ENCODE assay signal across 7 cellular contexts in the genomic region with DNA sequence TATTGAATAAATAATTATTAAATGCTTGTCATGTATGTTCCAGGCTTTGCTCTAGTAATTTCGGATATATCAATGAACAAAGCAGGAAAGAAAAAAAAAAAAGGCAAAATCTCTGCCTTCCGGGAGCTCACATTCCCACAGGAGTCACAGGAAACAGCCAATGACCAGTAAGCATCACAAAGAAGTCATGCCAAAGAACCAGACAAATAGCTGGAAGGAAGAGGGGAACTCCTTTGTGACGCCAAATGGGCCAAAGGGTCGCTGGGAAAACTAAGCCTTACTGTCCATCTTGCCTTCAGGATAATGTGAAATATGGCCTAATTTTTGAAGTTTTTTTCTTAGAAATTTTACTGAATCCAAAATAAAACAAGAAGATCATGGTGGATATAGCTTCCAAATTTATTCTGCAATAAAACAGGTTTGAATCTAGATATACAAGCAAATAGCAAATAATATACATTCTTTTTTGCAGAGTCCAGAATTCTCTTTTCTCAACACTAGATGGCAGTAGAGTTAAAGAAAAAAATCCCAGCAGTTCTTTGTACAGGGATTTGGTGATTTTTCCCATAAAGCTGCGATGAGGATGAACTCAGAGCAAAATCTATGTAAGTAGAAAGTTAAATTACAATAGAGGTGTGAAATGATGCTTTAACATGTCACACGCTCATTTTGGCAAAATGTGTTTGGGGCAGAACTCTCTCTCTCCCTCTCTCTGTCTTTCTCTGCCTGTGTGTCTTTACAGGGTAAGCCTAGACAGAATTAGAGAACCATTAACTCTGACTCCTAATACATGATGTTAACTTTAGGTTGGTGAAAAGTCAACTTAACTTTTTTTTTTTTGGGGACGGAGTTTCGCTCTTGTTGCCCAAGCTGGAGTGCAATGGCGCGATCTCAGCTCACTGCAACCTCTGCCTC.
DNase-seq lines count a peak whose midpoint lies in the region; TF ChIP-seq lines count a peak whose summit lies in the region.

No MANE protein-coding gene starts in this region.

- no peaks in the 10 kb centered on the region for H3K36me3 ChIP-seq in kidney epithelial cell (ENCODE audit: control insufficient read depth, insufficient read depth, low read length)

- no peaks in the 10 kb centered on the region for H3K27me3 ChIP-seq in kidney epithelial cell (ENCODE audit: control insufficient read depth, insufficient read depth, low read length)

- H3K4me3 ChIP-seq in kidney epithelial cell (ENCODE audit: low read depth, low read length) = no peak overlapping the region

- DNase-seq in ELR (ENCODE audit: low read depth) (peak; percentile 52), Kasumi-1 (lab: John Stamatoyannopoulos, UW) (peak; percentile 42 to 54), astrocyte of the hippocampus (ENCODE audit: low read depth, low spot score) (peak; percentile 57), kidney epithelial cell (ENCODE audit: low read depth) (no peak), substantia nigra (lab: John Stamatoyannopoulos, UW) (no peak), cerebellar nuclear complex (lab: John Stamatoyannopoulos, UW) (no peak), ecto neural progenitor cell (ENCODE audit: low spot score) (no peak)

- H3K27ac ChIP-seq in substantia nigra (ENCODE audit: low read depth, low read length, poor library complexity, severe bottlenecking) = no peak overlapping the region

- TF ChIP-seq CTCF in kidney epithelial cell (IDR thresholded peaks at IDR 0.05; ENCODE audit: insufficient read depth, low read length, poor library complexity, severe bottlenecking) = peak; percentile 51

Comparison
In these comparisons a context has a peak if more than half of its experiments do, and no peak if none do; other contexts are left out.
1. DNase-seq: peak in ELR (single experiment), Kasumi-1 (2 of 2) and astrocyte of the hippocampus (single experiment); none in kidney epithelial cell (single experiment), substantia nigra (0 of 49), cerebellar nuclear complex (0 of 2) and ecto neural progenitor cell (single experiment).